ENCODE assay signal across 8 cellular contexts in the genomic region with DNA sequence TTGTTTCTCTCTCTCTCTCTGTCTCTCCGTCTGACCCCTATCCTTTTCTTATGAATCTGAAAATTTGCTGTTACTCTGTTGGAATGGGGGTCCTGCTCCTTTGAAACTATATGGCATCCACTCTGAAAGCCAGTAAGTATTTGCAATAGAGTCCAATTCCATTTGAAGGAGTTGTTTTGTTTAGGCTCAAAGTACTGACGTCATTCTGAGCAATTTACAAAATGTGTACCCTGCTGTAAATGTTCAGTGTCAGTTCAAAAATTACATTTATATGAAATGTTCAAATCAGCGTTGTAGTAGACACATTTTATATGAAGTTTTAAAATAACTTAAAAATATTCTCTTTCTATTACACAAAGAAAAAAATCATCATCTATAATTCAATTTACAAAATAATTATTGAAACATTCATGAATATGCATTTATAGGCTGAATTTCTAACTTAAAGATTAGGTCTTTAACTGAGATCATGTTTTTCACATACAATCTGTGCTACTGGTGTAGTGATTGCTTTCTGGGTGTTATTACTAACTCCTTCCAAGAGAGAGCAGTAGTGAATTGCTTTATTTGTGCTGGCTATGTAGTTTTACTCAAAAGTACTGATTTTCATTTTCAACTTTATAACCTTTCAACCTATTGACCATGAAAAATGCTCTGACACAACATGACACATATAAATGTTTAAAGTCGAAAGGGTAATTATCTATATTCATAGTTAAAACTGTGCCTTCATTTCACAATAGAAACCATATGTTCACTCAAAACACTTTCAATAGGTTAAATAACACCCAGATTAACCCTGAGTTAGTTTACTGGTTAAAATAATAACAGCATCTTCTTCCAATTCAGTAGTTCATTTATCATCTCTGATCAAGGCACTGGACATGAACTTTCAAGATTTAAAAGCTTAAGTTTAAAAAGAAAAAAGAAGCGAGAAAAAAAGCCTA.
DNase-seq lines count a peak whose midpoint lies in the region; ATAC-seq and TF ChIP-seq lines count a peak whose summit lies in the region.

No MANE protein-coding gene starts in this region.

- DNase-seq in GM10248 (ENCODE audit: extremely low spot score): peak; percentile 24
- peak; percentile 14 for DNase-seq in H4 (ENCODE audit: low spot score)
- DNase-seq in NCI-H2029 (lab: John Stamatoyannopoulos, UW): peak; percentile 3
- peak; percentile 64 for DNase-seq in epidermal melanocyte (ENCODE audit: insufficient read length, low spot score)
- peak; percentile 49 for DNase-seq in superior temporal gyrus (ENCODE audit: extremely low spot score)
- DNase-seq in islet precursor cell: no peak
- no peak for DNase-seq in stimulated activated CD4-positive, alpha-beta T cell treated with anti-CD3 and anti-CD28 coated beads, Interleukin-2, amount 100 ng/mL, for 24 hours

- CTCF ChIA-PET in GM10248 (lab: Yijun Ruan, JAX): interaction anchor here (0.9 to 1.1 kb wide), 2 partner anchors 13 to 92 kb away, joined by 3 read pairs; no protein-coding TSS in a partner anchor

- ATAC-seq in HG02678 (IDR thresholded peaks at IDR 0.05; ENCODE audit: unreplicated experiment): no peak

- TF ChIP-seq CTCF in GM10248 (IDR thresholded peaks at IDR 0.05; ENCODE audit: control extremely low read depth, extremely low read depth, low read depth, missing control alignments): peak; percentile 48

- POLR2A ChIA-PET in GM10248 (lab: Yijun Ruan, JAX): no interaction called here

Comparison
In these comparisons a context has a peak if more than half of its experiments do, and no peak if none do; other contexts are left out.
1. DNase-seq: peak in GM10248 (single experiment), H4 (single experiment), NCI-H2029 (single experiment), epidermal melanocyte (single experiment) and superior temporal gyrus (single experiment); none in islet precursor cell (single experiment) and stimulated activated CD4-positive, alpha-beta T cell treated with anti-CD3 and anti-CD28 coated beads, Interleukin-2, amount 100 ng/mL, for 24 hours (0 of 2).